In genomic region chr6:139932671-139933070, GRCh38 we compare ENCODE assay signal across 17 cellular contexts.
DNase-seq lines count a peak whose midpoint lies in the region; ATAC-seq, FAIRE-seq and TF ChIP-seq lines count a peak whose summit lies in the region.
"Had no signal": no experiment of that assay in that cellular context is flagged by ENCODE, and none has a peak within 500 bp of the region (broad histone marks: within the 10 kb centered on the region; RNA-seq: fewer than 3 reads in every experiment).

No MANE protein-coding gene starts in this region.

- no peaks in the 10 kb centered on the region for H3K36me3 ChIP-seq in endothelial cell of umbilical vein (ENCODE audit: control insufficient read depth in 2 of 2, extremely low read depth in 1 of 2, insufficient read depth in 2 of 2, low read length in 2 of 2)
- H3K36me3 ChIP-seq in osteoblast (ENCODE audit: insufficient read depth, low read length), result no peaks in the 10 kb centered on the region
- H3K36me3 ChIP-seq in esophagus squamous epithelium, result no peaks in the 10 kb centered on the region
- H3K36me3 ChIP-seq in HAP-1 (replicated peaks), result no peaks in the 10 kb centered on the region

- CTCF ChIA-PET in endothelial cell of umbilical vein (lab: Charles Lee), result no interaction called here

- no peak overlapping the region for H3K9ac ChIP-seq in endothelial cell of umbilical vein (replicated peaks; ENCODE audit: extremely low read depth, insufficient read depth, low read length)

- H3K27ac ChIP-seq in endothelial cell of umbilical vein (ENCODE audit: insufficient read depth, low read depth, low read length), result no peak overlapping the region
- H3K27ac ChIP-seq in osteoblast (ENCODE audit: low read depth, low read length), result no peak overlapping the region
- H3K27ac ChIP-seq in esophagus squamous epithelium, result no peak overlapping the region
- H3K27ac ChIP-seq: RWPE1 had no signal

- no peaks in the 10 kb centered on the region for H3K9me3 ChIP-seq in endothelial cell of umbilical vein (replicated peaks; ENCODE audit: control insufficient read depth, insufficient read depth, low read length)
- no peaks in the 10 kb centered on the region for H3K9me3 ChIP-seq in osteoblast (ENCODE audit: low read depth, low read length)
- H3K9me3 ChIP-seq in esophagus squamous epithelium, result no peaks in the 10 kb centered on the region
- no peaks in the 10 kb centered on the region for H3K9me3 ChIP-seq in HAP-1

- peak overlapping the region; percentile 18 for H3K4me2 ChIP-seq in endothelial cell of umbilical vein (ENCODE audit: insufficient read depth, low read length)
- no peak overlapping the region for H3K4me2 ChIP-seq in osteoblast (ENCODE audit: insufficient read depth, low read length)

- no peaks in the 10 kb centered on the region for H3K27me3 ChIP-seq in endothelial cell of umbilical vein (ENCODE audit: control insufficient read depth in 2 of 2, insufficient read depth in 2 of 2, low read length in 2 of 2)
- no peaks in the 10 kb centered on the region for H3K27me3 ChIP-seq in osteoblast (ENCODE audit: insufficient read depth, low read length)
- no peaks in the 10 kb centered on the region for H3K27me3 ChIP-seq in esophagus squamous epithelium
- H3K27me3 ChIP-seq in HAP-1 (ENCODE audit: low read depth), result no peaks in the 10 kb centered on the region

- H3K4me3 ChIP-seq in endothelial cell of umbilical vein (replicated peaks in 1 of 3; ENCODE audit: insufficient read depth in 1 of 3, low read depth in 1 of 3, low read length in 3 of 3) (no peak overlapping the region), osteoblast (ENCODE audit: insufficient read depth, low read length) (no peak overlapping the region), esophagus squamous epithelium (no peak overlapping the region), HAP-1 (no peak overlapping the region)
- H3K4me3 ChIP-seq: GM12878 had no signal

- dilution Hi-C loops in endothelial cell of umbilical vein (cut with MboI; ENCODE audit: extremely low pct_ligation_motif_present, low sequenced_read_pairs), result no loop called here

- intact Hi-C loops in endothelial cell of umbilical vein (cut with micrococcal nuclease), result no loop called here
- intact Hi-C loops in esophagus squamous epithelium (cut with DNase I), result no loop called here

- in situ Hi-C loops in HAP-1 (cut with MboI; ENCODE audit: low sequenced_read_pairs), result no loop called here

- FAIRE-seq in endothelial cell of umbilical vein (lab: Jason Lieb, UNC), result no peak
- FAIRE-seq: GM12878 had no signal

- DNase-seq in A172 (ENCODE audit: low spot score) (peak; percentile 13), LHCN-M2 (ENCODE audit: low read depth) (peak; percentile 26), endothelial cell of umbilical vein (ENCODE audit: low read depth, low spot score) (peak; percentile 56), osteoblast (ENCODE audit: insufficient read length, low spot score, missing footprints) (peak; percentile 2), esophagus squamous epithelium (lab: John Stamatoyannopoulos, UW) (no peak), HAP-1 (ENCODE audit: low spot score in 2 of 2) (no peak)
- DNase-seq: 8988T, DMS 273 treated with DMSO at 0.1 percent for 48 hours, KG1, NCI-H1417 treated with DMSO at 0.1 percent for 48 hours, NCI-H187 treated with DMSO at 0.1 percent for 48 hours, NCI-H524 treated with DMSO at 0.1 percent for 48 hours had no signal

- BruUV-seq in endothelial cell of umbilical vein (replicated peaks; lab: Mats Ljungman, UMichigan), result no TSS peak

- TF ChIP-seq CTCF in endothelial cell of umbilical vein (IDR thresholded peaks at IDR 0.05; ENCODE audit: extremely low read depth in 1 of 2, insufficient read depth in 1 of 2, low read depth in 1 of 2, low read length in 2 of 2) (no peak), osteoblast (IDR thresholded peaks at IDR 0.05; ENCODE audit: extremely low read depth, low read depth, low read length) (no peak), esophagus squamous epithelium (IDR thresholded peaks at IDR 0.05) (no peak)

- no peaks in the 10 kb centered on the region for H4K20me1 ChIP-seq in endothelial cell of umbilical vein (replicated peaks; ENCODE audit: control insufficient read depth, extremely low read depth, insufficient read depth, low read length)
- H4K20me1 ChIP-seq in osteoblast (ENCODE audit: insufficient read depth, low read length), result no peaks in the 10 kb centered on the region

- H3K4me1 ChIP-seq in endothelial cell of umbilical vein (ENCODE audit: control insufficient read depth, extremely low read depth, insufficient read depth, low read length), result peaks cover 5% of the 10 kb centered on the region
- peaks cover 3% of the 10 kb centered on the region for H3K4me1 ChIP-seq in osteoblast (ENCODE audit: insufficient read depth, low read length)
- no peaks in the 10 kb centered on the region for H3K4me1 ChIP-seq in esophagus squamous epithelium
- no peaks in the 10 kb centered on the region for H3K4me1 ChIP-seq in HAP-1

- H2AFZ ChIP-seq in endothelial cell of umbilical vein (ENCODE audit: low read depth, low read length) (no peak overlapping the region), osteoblast (ENCODE audit: low read length) (no peak overlapping the region)

- TF ChIP-seq POLR2A in endothelial cell of umbilical vein (IDR thresholded peaks at IDR 0.05; ENCODE audit: low read depth, low read length) (no peak), esophagus squamous epithelium (IDR thresholded peaks at IDR 0.05) (no peak)

- WGBS in esophagus squamous epithelium, 2 donors, result 77 to 84% methylated on average over 3 of the region's 3 CpGs

- ATAC-seq in GM21360 (IDR thresholded peaks at IDR 0.05; ENCODE audit: unreplicated experiment) (no peak), GM18520 (IDR thresholded peaks at IDR 0.05; ENCODE audit: unreplicated experiment) (no peak)
- ATAC-seq: GM12878, HCT116 had no signal

- POLR2A ChIA-PET in endothelial cell of umbilical vein (lab: Charles Lee), result no interaction called here

- no peaks in the 10 kb centered on the region for H3K79me2 ChIP-seq in endothelial cell of umbilical vein (ENCODE audit: control insufficient read depth, insufficient read depth, low read length)
- no peaks in the 10 kb centered on the region for H3K79me2 ChIP-seq in osteoblast (ENCODE audit: insufficient read depth, low read length)

- H3K9me1 ChIP-seq in endothelial cell of umbilical vein (replicated peaks; ENCODE audit: control insufficient read depth, extremely low read depth, insufficient read depth, low read length), result no peaks in the 10 kb centered on the region

TF ChIP-seq in endothelial cell of umbilical vein, 7 proteins besides CTCF, POLR2A, EP300 and RAD21:
- TF ChIP-seq JUN (IDR thresholded peaks at IDR 0.05; ENCODE audit: borderline replicate concordance, insufficient read depth, insufficient read length, low read depth) (no peak), FOS (IDR thresholded peaks at IDR 0.05; ENCODE audit: borderline replicate concordance, insufficient read depth, low read length) (no peak), GATA2 (IDR thresholded peaks at IDR 0.05; ENCODE audit: insufficient read depth, insufficient read length, low read depth, low read length) (no peak), MAX (IDR thresholded peaks at IDR 0.05; ENCODE audit: insufficient read depth, insufficient read length) (no peak), MYC (IDR thresholded peaks at IDR 0.05; ENCODE audit: low read depth, low read length) (no peak), POLR2AphosphoS5 (IDR thresholded peaks at IDR 0.05; ENCODE audit: insufficient read depth, low read depth, low read length) (no peak), EZH2 (IDR thresholded peaks at IDR 0.05; ENCODE audit: borderline replicate concordance, low read depth, low read length, severe bottlenecking) (no peak)

Comparison
In these comparisons a context has a peak if more than half of its experiments do, and no peak if none do; other contexts are left out.
1. DNase-seq: peak in A172 (single experiment), LHCN-M2 (single experiment), endothelial cell of umbilical vein (single experiment) and osteoblast (single experiment); none in esophagus squamous epithelium (single experiment) and HAP-1 (0 of 2).